ENCODE assay signal across 7 cellular contexts in the genomic region with DNA sequence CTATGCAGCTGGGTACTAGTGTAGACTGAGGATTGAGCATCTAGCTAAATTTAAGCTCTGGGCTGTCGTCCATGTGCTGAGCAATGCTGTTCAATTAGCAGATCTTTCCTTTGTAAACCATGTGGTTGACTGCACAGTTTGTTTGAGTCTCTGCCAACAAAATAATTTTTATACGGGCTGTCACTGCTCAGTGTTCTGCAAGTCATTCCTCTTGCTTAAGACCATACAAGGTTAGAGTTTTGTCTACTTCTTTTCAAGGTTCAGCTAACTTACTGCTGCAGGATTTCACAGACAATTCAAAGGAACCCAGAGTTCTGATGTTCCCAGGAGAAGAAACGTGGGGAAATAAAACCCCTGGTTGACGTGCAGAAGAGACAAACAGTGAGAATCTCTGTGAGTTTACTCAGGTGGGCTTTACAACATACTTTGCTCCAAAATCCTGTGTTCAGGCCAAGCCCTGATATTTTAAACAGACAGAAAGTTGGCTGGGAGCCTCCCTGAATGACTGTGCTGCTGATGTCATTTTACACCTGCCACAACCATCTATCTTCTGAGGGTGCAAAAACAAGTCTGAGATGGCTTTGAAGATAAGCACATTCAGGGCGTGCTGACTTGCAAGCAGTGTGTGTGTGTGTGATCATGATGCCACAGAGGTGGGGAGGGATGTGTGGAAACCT.
DNase-seq lines count a peak whose midpoint lies in the region; ATAC-seq and TF ChIP-seq lines count a peak whose summit lies in the region.

No MANE protein-coding gene starts in this region.

- H3K27me3 Mint-ChIP-seq in effector memory CD8-positive, alpha-beta T cell, result peaks cover 16 to 48% of the 10 kb centered on the region in 2 donors

- H3K27me3 ChIP-seq in Panc1 (ENCODE audit: control insufficient read depth, insufficient read depth, low read length), result no peaks in the 10 kb centered on the region
- no peaks in the 10 kb centered on the region for H3K27me3 ChIP-seq in muscle layer of colon (ENCODE audit: control insufficient read depth in 1 of 2, insufficient read depth in 2 of 2, low read length in 2 of 2)

- in situ Hi-C loops in Panc1 (cut with HindIII; ENCODE audit: low pct_unique_long_range_greater_than_20kb, low sequenced_read_pairs), result no loop called here

- ATAC-seq in Panc1, result peak; percentile 76
- peak; percentile 89 for ATAC-seq in effector memory CD8-positive, alpha-beta T cell (replicated peaks)
- no peak for ATAC-seq in GM21529 (IDR thresholded peaks at IDR 0.05; ENCODE audit: unreplicated experiment)
- ATAC-seq in HG02642 (IDR thresholded peaks at IDR 0.05; ENCODE audit: poor library complexity, unreplicated experiment), result no peak

- H3K4me3 Mint-ChIP-seq in effector memory CD8-positive, alpha-beta T cell, result peak overlapping the region in 1 of 2 donors; percentile 43

- intact Hi-C loops in Panc1 (cut with micrococcal nuclease; ENCODE audit: unreplicated experiment), result no loop called here

- H3K9me3 ChIP-seq in Panc1 (ENCODE audit: control insufficient read depth, insufficient read depth, low read depth, low read length) (no peaks in the 10 kb centered on the region), muscle layer of colon (ENCODE audit: low read length) (no peaks in the 10 kb centered on the region)

- no TSS peak for BruUV-seq in Panc1 (replicated peaks; lab: Mats Ljungman, UMichigan)

- peaks cover 5 to 12% of the 10 kb centered on the region in 2 donors for H3K4me1 Mint-ChIP-seq in effector memory CD8-positive, alpha-beta T cell (ENCODE audit: low read depth in 2 of 2)

- CTCF ChIA-PET in Panc1 (lab: Charles Lee) (no interaction called here), HEK293T (lab: Yijun Ruan, JAX) (interaction anchor here (0.8 kb wide), 1 partner anchor 770 kb away, joined by 3 read pairs; no protein-coding TSS in a partner anchor)

- peak overlapping the region; percentile 66 for H3K9ac ChIP-seq in muscle layer of colon (ENCODE audit: low read length)

- H3K4me1 ChIP-seq in Panc1 (ENCODE audit: control insufficient read depth, insufficient read depth, low read length), result peaks cover 10% of the 10 kb centered on the region; the same call in 1 of the 2 replicates
- peaks cover 51% of the 10 kb centered on the region for H3K4me1 ChIP-seq in muscle layer of colon (ENCODE audit: insufficient read depth, low read length)

- DNase-seq in H4 (ENCODE audit: low spot score) (peak; percentile 91), Panc1 (ENCODE audit: low read depth, low spot score) (peak; percentile 55), HEK293T (ENCODE audit: extremely low spot score) (no peak)
- DNase-seq in effector memory CD8-positive, alpha-beta T cell, result peak; percentile 0 to 11 (median 8)

- POLR2A ChIA-PET in Panc1 (lab: Charles Lee), result no interaction called here
- POLR2A ChIA-PET in HEK293T (lab: Yijun Ruan, JAX), result no interaction called here

- TF ChIP-seq CTCF in Panc1 (IDR thresholded peaks at IDR 0.05), result no peak

- H3K9me3 Mint-ChIP-seq in effector memory CD8-positive, alpha-beta T cell, result peaks cover 0 to 2% of the 10 kb centered on the region in 2 donors

- H3K4me3 ChIP-seq in Panc1 (ENCODE audit: low read depth in 2 of 2, low read length in 2 of 2), result peak overlapping the region in 1 of 2 experiments; percentile 13; a peak in 1 of 4 replicates
- no peak overlapping the region for H3K4me3 ChIP-seq in muscle layer of colon (ENCODE audit: low read depth in 1 of 2, low read length in 2 of 2)

- H3K27ac Mint-ChIP-seq in effector memory CD8-positive, alpha-beta T cell, result peak overlapping the region in 1 of 2 donors; percentile 15

- H3K36me3 ChIP-seq in Panc1 (ENCODE audit: control insufficient read depth, insufficient read depth, low read length) (no peaks in the 10 kb centered on the region), muscle layer of colon (ENCODE audit: insufficient read depth, low read length) (no peaks in the 10 kb centered on the region)

- H3K27ac ChIP-seq in Panc1 (ENCODE audit: low read length), result peak overlapping the region; percentile 60; the same call in 1 of the 2 replicates
- H3K27ac ChIP-seq in muscle layer of colon (ENCODE audit: low read depth, low read length), result peak overlapping the region; percentile 78

- no peaks in the 10 kb centered on the region for H3K36me3 Mint-ChIP-seq in effector memory CD8-positive, alpha-beta T cell (ENCODE audit: insufficient read depth)

TF ChIP-seq in HEK293T, 16 proteins besides CTCF, POLR2A, EP300 and RAD21:
- no peak for TF ChIP-seq TARDBP (IDR thresholded peaks at IDR 0.05)
- no peak for TF ChIP-seq HDGF (IDR thresholded peaks at IDR 0.05; ENCODE audit: borderline replicate concordance)

Comparison
In these comparisons a context has a peak if more than half of its experiments do, and no peak if none do; other contexts are left out.
1. ATAC-seq: peak in Panc1 (single experiment) and effector memory CD8-positive, alpha-beta T cell (single experiment); none in GM21529 (single experiment) and HG02642 (single experiment).